In genomic region chr14:33191855-33192254, GRCh38 we compare ENCODE assay signal across 9 cellular contexts.
"Had no signal": no experiment of that assay in that cellular context is flagged by ENCODE, and none has a peak within 500 bp of the region (broad histone marks: within the 10 kb centered on the region; RNA-seq: fewer than 3 reads in every experiment).

No MANE protein-coding gene starts in this region.

- DNase-seq: GM23248, GOT3, H7, H9, HCEC 1CT, HFFc6 had no signal

- H3K9me3 ChIP-seq: HAP-1 had no signal

- H3K4me1 ChIP-seq: HAP-1 had no signal

- H3K27ac ChIP-seq: GM23248 had no signal

- H3K36me3 ChIP-seq: HAP-1 had no signal

- ATAC-seq: GM23338, HCT116 had no signal

- H3K4me3 ChIP-seq: GM23248, GM23338, HAP-1 had no signal
